Comparison of ENCODE assay signal across 24 cellular contexts in the genomic region with DNA sequence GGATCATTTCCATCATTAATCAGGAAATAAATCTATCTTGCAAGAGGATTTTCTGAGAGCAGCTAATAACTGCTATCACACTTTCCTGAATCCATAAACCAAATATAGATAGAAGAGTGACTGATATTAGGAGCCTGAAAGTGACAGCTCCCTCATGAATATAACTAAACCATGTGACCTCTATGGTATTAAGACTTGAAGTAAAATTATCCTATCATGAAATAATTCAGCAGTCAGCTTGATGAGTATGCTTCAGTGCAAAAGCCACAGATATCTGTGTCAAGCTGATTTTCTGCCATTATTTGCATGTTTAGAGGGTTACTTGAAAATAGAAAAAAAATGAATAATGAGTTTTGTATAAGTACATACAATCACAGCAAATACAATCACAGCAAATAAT.
"Had no signal": no experiment of that assay in that cellular context is flagged by ENCODE, and none has a peak within 500 bp of the region (broad histone marks: within the 10 kb centered on the region; RNA-seq: fewer than 3 reads in every experiment).

No MANE protein-coding gene starts in this region.

- H3K27me3 ChIP-seq: colonic mucosa, dorsolateral prefrontal cortex, esophagus muscularis mucosa, esophagus squamous epithelium, foreskin keratinocyte, gastrocnemius medialis, gastroesophageal sphincter, heart left ventricle, heart right ventricle had no signal

- DNase-seq: colonic mucosa; cortex of kidney; dermis blood vessel endothelial cell; dorsolateral prefrontal cortex; effector CD4-positive, alpha-beta T cell; effector CD8-positive, alpha-beta T cell; effector memory CD4-positive, alpha-beta T cell; effector memory CD8-positive, alpha-beta T cell; endodermal cell; erythroblast; esophagus squamous epithelium; foreskin fibroblast; foreskin keratinocyte; foreskin melanocyte; gastrocnemius medialis; glutamatergic neuron; head of caudate nucleus; heart left ventricle; heart right ventricle had no signal

- H3K27ac ChIP-seq: colonic mucosa, coronary artery, dorsolateral prefrontal cortex, epithelial cell of prostate, esophagus muscularis mucosa, esophagus squamous epithelium, foreskin keratinocyte, gastrocnemius medialis, gastroesophageal sphincter, heart left ventricle, heart right ventricle had no signal

- H3K9me3 ChIP-seq: colonic mucosa had no signal

- H3K36me3 ChIP-seq: colonic mucosa, esophagus muscularis mucosa, esophagus squamous epithelium, gastrocnemius medialis, gastroesophageal sphincter, heart left ventricle, heart right ventricle had no signal

- ATAC-seq: effector memory CD8-positive, alpha-beta T cell; esophagus mucosa; foreskin keratinocyte; gastrocnemius medialis; gastroesophageal sphincter; heart left ventricle; heart right ventricle had no signal

- H3K4me1 ChIP-seq: colonic mucosa, esophagus muscularis mucosa, esophagus squamous epithelium, foreskin keratinocyte, gastrocnemius medialis, gastroesophageal sphincter, heart left ventricle, heart right ventricle had no signal

- H3K4me3 ChIP-seq: colonic mucosa, coronary artery, dorsolateral prefrontal cortex, esophagus muscularis mucosa, esophagus squamous epithelium, gastrocnemius medialis, gastroesophageal sphincter, heart left ventricle, heart right ventricle had no signal
